Comparison of ENCODE assay signal across 8 cellular contexts in genomic region chr19:940591-941291, GRCh38. TPM values are rescaled to one million over a fixed set of nuclear protein-coding genes. Genes with fewer than 3 reads are reported as not detected.
DNase-seq lines count a peak whose midpoint lies in the region; ATAC-seq and TF ChIP-seq lines count a peak whose summit lies in the region.

No MANE protein-coding gene starts in this region.

- TF ChIP-seq CTCF in GM13977 (IDR thresholded peaks at IDR 0.05; ENCODE audit: extremely low read depth, insufficient read depth, missing control alignments) (peak; percentile 28), dorsolateral prefrontal cortex (IDR thresholded peaks at IDR 0.05 in 54 of 56, conservative IDR thresholded peaks at IDR 0.05 in 2 of 56; ENCODE audit: low read depth in 1 of 56, partially characterized antibody in 56 of 56) (peak in 23 of 56 donors; percentile 5 to 53 (median 30))

- H3K4me1 ChIP-seq in mucosa of stomach (ENCODE audit: control insufficient read depth, insufficient read depth, low read length): peaks cover 51% of the 10 kb centered on the region
- H3K4me1 ChIP-seq in subcutaneous abdominal adipose tissue (ENCODE audit: control insufficient read depth in 5 of 5, insufficient read depth in 5 of 5, low read length in 5 of 5): peaks cover 4 to 66% (median 32%) of the 10 kb centered on the region in 5 donors
- no peaks in the 10 kb centered on the region for H3K4me1 ChIP-seq in SJCRH30

- H3K27ac ChIP-seq in dorsolateral prefrontal cortex: peak overlapping the region; percentile 18 to 95 (median 85)
- H3K27ac ChIP-seq in subcutaneous abdominal adipose tissue (ENCODE audit: low read depth, low read length): peak overlapping the region; percentile 41
- no peak overlapping the region for H3K27ac ChIP-seq in SJCRH30

- intact Hi-C loops in dorsolateral prefrontal cortex (cut with DNase I): no loop called here

- H3K4me3 ChIP-seq in dorsolateral prefrontal cortex: peak overlapping the region; percentile 21 to 72 (median 55)
- peak overlapping the region; percentile 1 for H3K4me3 ChIP-seq in mucosa of stomach (ENCODE audit: low read length)
- peak overlapping the region in 3 of 5 donors; percentile 42 to 62 (median 52) for H3K4me3 ChIP-seq in subcutaneous abdominal adipose tissue (ENCODE audit: low read depth in 1 of 5, low read length in 5 of 5)
- H3K4me3 ChIP-seq in SJCRH30: no peak overlapping the region

- H3K36me3 ChIP-seq in mucosa of stomach (ENCODE audit: control insufficient read depth, insufficient read depth, low read length) (no peaks in the 10 kb centered on the region), subcutaneous abdominal adipose tissue (ENCODE audit: control insufficient read depth in 5 of 5, insufficient read depth in 5 of 5, low read length in 5 of 5) (peaks cover 0 to 22% (median 6%) of the 10 kb centered on the region in 5 donors), SJCRH30 (peaks cover 33% of the 10 kb centered on the region)

- H3K9ac ChIP-seq in mucosa of stomach (ENCODE audit: low read length) (peak overlapping the region; percentile 45), subcutaneous abdominal adipose tissue (ENCODE audit: low read length in 5 of 5) (peak overlapping the region in 2 of 5 donors; percentile 30 to 47)

- peak; percentile 54 for DNase-seq in GM13977 (ENCODE audit: low spot score)
- DNase-seq in NCI-H1092 (lab: John Stamatoyannopoulos, UW): peak; percentile 86
- DNase-seq in activated CD4-positive, alpha-beta T cell treated with anti-CD3 and anti-CD28 coated beads, Interleukin-2, amount 50 U/mL, for 1 hour: peak; percentile 68
- DNase-seq in dorsolateral prefrontal cortex: peak in 9 of 10 donors; percentile 44 to 84 (median 75)
- no peak for DNase-seq in SJCRH30

- no peaks in the 10 kb centered on the region for H3K9me3 ChIP-seq in mucosa of stomach (ENCODE audit: control insufficient read depth, low read length)
- H3K9me3 ChIP-seq in subcutaneous abdominal adipose tissue (ENCODE audit: control insufficient read depth in 5 of 5, low read length in 5 of 5): no peaks in the 10 kb centered on the region
- H3K9me3 ChIP-seq in SJCRH30 (replicated peaks): no peaks in the 10 kb centered on the region

- H3K27me3 ChIP-seq in dorsolateral prefrontal cortex: no peaks in the 10 kb centered on the region
- peaks cover 8% of the 10 kb centered on the region for H3K27me3 ChIP-seq in mucosa of stomach (ENCODE audit: control insufficient read depth, insufficient read depth, low read length)
- H3K27me3 ChIP-seq in subcutaneous abdominal adipose tissue (ENCODE audit: control insufficient read depth in 5 of 5, insufficient read depth in 4 of 5, low read length in 5 of 5): no peaks in the 10 kb centered on the region
- H3K27me3 ChIP-seq in SJCRH30: no peaks in the 10 kb centered on the region

- no peak for ATAC-seq in HG02852 (IDR thresholded peaks at IDR 0.05; ENCODE audit: unreplicated experiment)

- in situ Hi-C loops in GM13977 (cut with MboI; ENCODE audit: low pct_unique_long_range_greater_than_20kb, low sequenced_read_pairs, unreplicated experiment): no loop called here

RNA-seq across cellular contexts. Expression of gene ARID3A, which starts 14.9 kb away (rescaled TPM):
- total RNA-seq in dorsolateral prefrontal cortex: 10 to 100 TPM in 40 of 120 experiments, 1 to 10 TPM in 80; 3.8 to 17.6 (median 8.7) TPM
- 28.7 and 34.8 TPM in 2 replicates for total RNA-seq in SJCRH30 (2014; rRNA removed; shearing (Covaris generic))

RNA-seq across cellular contexts. Expression of gene KISS1R, which starts 23.6 kb away (rescaled TPM):
- total RNA-seq in dorsolateral prefrontal cortex: 1 to 10 TPM in 59 of 120 experiments, under 1 TPM in 56, not detected in 5; 0.29 to 3.5 (median 1.0) TPM
- 0.08 TPM in 1 of 2 replicates, not detected in the other for total RNA-seq in SJCRH30 (2014; rRNA removed; shearing (Covaris generic))

RNA-seq across cellular contexts. Expression of gene R3HDM4, which starts 27.7 kb away (rescaled TPM):
- 10 to 100 TPM; 26.1 to 60.5 (median 37.5) TPM for total RNA-seq in dorsolateral prefrontal cortex
- 18.3 and 19.8 TPM in 2 replicates for total RNA-seq in SJCRH30 (2014; rRNA removed; shearing (Covaris generic))

RNA-seq across cellular contexts. Expression of gene WDR18, which starts 43.4 kb away (rescaled TPM):
- total RNA-seq in dorsolateral prefrontal cortex: 10 to 100 TPM; 20.6 to 51.2 (median 30.3) TPM
- total RNA-seq in SJCRH30 (2014; rRNA removed; shearing (Covaris generic)): 47.5 and 58.9 TPM in 2 replicates

RNA-seq across cellular contexts. Expression of gene RNU6-9, which starts 47.5 kb away (rescaled TPM):
- total RNA-seq in dorsolateral prefrontal cortex: not detected
- not detected in 2 replicates for total RNA-seq in SJCRH30 (2014; rRNA removed; shearing (Covaris generic))

Comparison
In these comparisons a context has a peak if more than half of its experiments do, and no peak if none do; other contexts are left out.
1. DNase-seq: peak in GM13977 (single experiment), NCI-H1092 (single experiment), activated CD4-positive, alpha-beta T cell treated with anti-CD3 and anti-CD28 coated beads, Interleukin-2, amount 50 U/mL, for 1 hour (single experiment) and dorsolateral prefrontal cortex (9 of 10); none in SJCRH30 (0 of 2).